20 cellular contexts compared by ENCODE assay signal in the genomic region with DNA sequence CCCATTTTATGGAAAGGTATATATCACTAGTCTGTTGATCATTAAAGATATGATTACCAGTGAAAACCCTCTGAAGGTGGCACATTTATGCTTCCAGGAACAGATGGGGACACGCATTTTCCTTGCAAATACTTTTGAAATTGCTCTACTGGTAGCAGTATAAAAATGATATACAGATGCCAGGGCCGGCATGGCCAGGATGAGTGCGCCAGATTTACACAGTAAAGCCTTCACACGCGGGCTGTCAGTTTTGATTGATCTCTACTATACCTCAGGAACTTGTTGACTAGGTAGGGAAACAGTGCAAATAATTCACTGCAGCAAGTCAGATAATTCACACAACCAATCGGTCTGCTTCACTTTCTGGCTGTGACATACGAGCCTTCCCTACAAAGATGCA.
"Had no signal": no experiment of that assay in that cellular context is flagged by ENCODE, and none has a peak within 500 bp of the region (broad histone marks: within the 10 kb centered on the region; RNA-seq: fewer than 3 reads in every experiment).

No MANE protein-coding gene starts in this region.

- H3K27ac Mint-ChIP-seq: dendritic cell treated with granulocyte-macrophage colony-stimulating factor and Interleukin-4, amounts not matched to agents 40 ng/mL and 50 ng/mL, for 4 days; effector memory CD8-positive, alpha-beta T cell; naive B cell; nephron had no signal

- H3K9me3 ChIP-seq: esophagus muscularis mucosa, gastrocnemius medialis, heart right ventricle, prostate gland, sigmoid colon had no signal

- H3K9me3 Mint-ChIP-seq: dendritic cell treated with granulocyte-macrophage colony-stimulating factor and Interleukin-4, amounts not matched to agents 40 ng/mL and 50 ng/mL, for 4 days; effector memory CD8-positive, alpha-beta T cell; nephron had no signal

- FAIRE-seq: islet of Langerhans, urothelium cell line had no signal

- H3K27ac ChIP-seq: epithelial cell of prostate, esophagus muscularis mucosa, gastrocnemius medialis, heart right ventricle, parathyroid adenoma, prostate gland, sigmoid colon, skin epidermis had no signal

- H2AFZ ChIP-seq: parathyroid adenoma had no signal

- H3K4me3 Mint-ChIP-seq: dendritic cell treated with granulocyte-macrophage colony-stimulating factor and Interleukin-4, amounts not matched to agents 40 ng/mL and 50 ng/mL, for 4 days; effector memory CD8-positive, alpha-beta T cell; nephron had no signal

- H3K4me1 ChIP-seq: parathyroid adenoma had no signal

- ATAC-seq: effector memory CD8-positive, alpha-beta T cell; gastrocnemius medialis; heart right ventricle had no signal

- H3K36me3 ChIP-seq: esophagus muscularis mucosa, gastrocnemius medialis, heart right ventricle, prostate gland, sigmoid colon had no signal

- H3K9ac ChIP-seq: parathyroid adenoma had no signal

- H3K79me2 ChIP-seq: parathyroid adenoma had no signal

- DNase-seq: effector memory CD8-positive, alpha-beta T cell; gastrocnemius medialis; heart right ventricle; hypothalamus; kidney glomerular epithelial cell; mesendoderm; naive B cell; sigmoid colon; stimulated activated CD4-positive, alpha-beta T cell treated with anti-CD3 and anti-CD28 coated beads, Interleukin-2, amount 100 ng/mL, for 24 hours; stimulated activated CD4-positive, alpha-beta T cell treated with anti-CD3 and anti-CD28 coated beads, Interleukin-4, amount 100 ng/mL, for 4 hours; trophoblast cell had no signal

- H3K4me3 ChIP-seq: esophagus muscularis mucosa, gastrocnemius medialis, heart right ventricle, prostate gland, sigmoid colon, skin epidermis had no signal
